8 cellular contexts compared by ENCODE assay signal in the genomic region with DNA sequence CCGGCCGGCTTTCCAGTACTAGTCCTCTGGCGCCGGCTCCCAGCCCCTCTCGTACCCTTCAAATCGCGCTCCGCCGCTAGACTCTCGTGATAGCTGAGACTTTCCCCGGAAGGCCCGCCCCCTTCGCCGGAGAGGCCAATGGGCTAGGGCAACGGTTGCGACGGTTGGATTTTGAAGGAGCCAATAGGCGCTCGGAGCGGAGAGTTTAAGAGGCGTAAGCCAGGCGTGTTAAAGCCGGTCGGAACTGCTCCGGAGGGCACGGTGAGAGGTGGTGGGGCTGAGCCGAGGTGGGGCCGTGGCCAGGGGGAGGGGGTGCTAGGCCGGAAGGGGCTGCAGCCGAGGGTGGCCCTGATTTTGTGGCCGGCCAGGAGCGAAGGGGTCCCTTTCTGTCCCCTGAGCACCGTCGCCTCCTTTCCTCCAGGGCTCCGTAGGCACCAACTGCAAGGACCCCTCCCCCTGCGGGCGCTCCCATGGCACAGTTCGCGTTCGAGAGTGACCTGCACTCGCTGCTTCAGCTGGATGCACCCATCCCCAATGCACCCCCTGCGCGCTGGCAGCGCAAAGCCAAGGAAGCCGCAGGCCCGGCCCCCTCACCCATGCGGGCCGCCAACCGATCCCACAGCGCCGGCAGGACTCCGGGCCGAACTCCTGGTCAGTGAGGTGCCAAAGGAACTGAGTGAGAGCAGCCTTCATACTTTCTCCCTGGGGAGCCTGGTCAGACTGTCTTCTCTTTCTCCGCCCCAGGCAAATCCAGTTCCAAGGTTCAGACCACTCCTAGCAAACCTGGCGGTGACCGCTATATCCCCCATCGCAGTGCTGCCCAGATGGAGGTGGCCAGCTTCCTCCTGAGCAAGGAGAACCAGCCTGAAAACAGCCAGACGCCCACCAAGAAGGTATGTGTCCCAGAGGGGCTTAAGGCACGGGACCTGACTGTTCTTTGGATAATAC. TPM values are rescaled to one million over a fixed set of nuclear protein-coding genes. Genes with fewer than 3 reads are reported as not detected.
DNase-seq lines count a peak whose midpoint lies in the region; ATAC-seq and TF ChIP-seq lines count a peak whose summit lies in the region.

A gene (plus strand): TSS at position 236 of the 948 bp plus-strand sequence. CDS start 235 bp downstream, at position 471.

- TF ChIP-seq CTCF in RWPE2 (IDR thresholded peaks at IDR 0.05; ENCODE audit: poor library complexity, severe bottlenecking) (no peak), fibroblast of mammary gland (conservative IDR thresholded peaks at IDR 0.05; ENCODE audit: control insufficient read depth, insufficient read depth, low read depth, low read length) (no peak), natural killer cell (IDR thresholded peaks at IDR 0.05) (no peak)

- peak within 1 kb of the TSS; percentile 93 for H3K4me3 Mint-ChIP-seq in activated T-helper 2 cell treated with anti-CD3 and anti-CD28 coated beads, Interferon-gamma antibody, Interleukin-2, Interleukin-4, amounts not matched to agents 10 μg/mL and 5 μg/mL and 100 μg/mL, durations not matched to agents 14 hours and 24 hours and 36 hours (ENCODE audit: low read depth)
- peak within 1 kb of the TSS; percentile 92 for H3K4me3 Mint-ChIP-seq in natural killer cell

- no peaks in the 10 kb centered on the region for H3K27me3 Mint-ChIP-seq in activated T-helper 2 cell treated with anti-CD3 and anti-CD28 coated beads, Interferon-gamma antibody, Interleukin-2, Interleukin-4, amounts not matched to agents 10 μg/mL and 5 μg/mL and 100 μg/mL, durations not matched to agents 14 hours and 24 hours and 36 hours (ENCODE audit: low read depth)
- no peaks in the 10 kb centered on the region for H3K27me3 Mint-ChIP-seq in natural killer cell (ENCODE audit: low read depth in 2 of 2)

- no peaks in the 10 kb centered on the region for H3K9me3 Mint-ChIP-seq in activated T-helper 2 cell treated with anti-CD3 and anti-CD28 coated beads, Interferon-gamma antibody, Interleukin-2, Interleukin-4, amounts not matched to agents 10 μg/mL and 5 μg/mL and 100 μg/mL, durations not matched to agents 14 hours and 24 hours and 36 hours
- H3K9me3 Mint-ChIP-seq in natural killer cell, result no peaks in the 10 kb centered on the region

- intact Hi-C loops in activated T-helper 2 cell treated with anti-CD3 and anti-CD28 coated beads, Interferon-gamma antibody, Interleukin-2, Interleukin-4, amounts not matched to agents 10 μg/mL and 5 μg/mL and 100 μg/mL, durations not matched to agents 14 hours and 24 hours and 36 hours (cut with micrococcal nuclease), result loop anchor here (1.0 kb wide), 3 partner anchors 9 to 132 kb away; a partner anchor contains a TSS
- intact Hi-C loops in natural killer cell (cut with micrococcal nuclease), result loop anchor here (1.0 to 2.0 kb wide), 2 partner anchors 9 to 132 kb away; a partner anchor contains a TSS

- peaks cover 60% of the 10 kb centered on the region for H3K36me3 Mint-ChIP-seq in activated T-helper 2 cell treated with anti-CD3 and anti-CD28 coated beads, Interferon-gamma antibody, Interleukin-2, Interleukin-4, amounts not matched to agents 10 μg/mL and 5 μg/mL and 100 μg/mL, durations not matched to agents 14 hours and 24 hours and 36 hours (ENCODE audit: low read depth)
- no peaks in the 10 kb centered on the region for H3K36me3 Mint-ChIP-seq in natural killer cell

- peaks cover 42% of the 10 kb centered on the region for H3K4me1 Mint-ChIP-seq in activated T-helper 2 cell treated with anti-CD3 and anti-CD28 coated beads, Interferon-gamma antibody, Interleukin-2, Interleukin-4, amounts not matched to agents 10 μg/mL and 5 μg/mL and 100 μg/mL, durations not matched to agents 14 hours and 24 hours and 36 hours (ENCODE audit: low read depth)
- H3K4me1 Mint-ChIP-seq in natural killer cell, result peaks cover 10 to 33% of the 10 kb centered on the region in 2 donors

- peak within 1 kb of the TSS; percentile 78 for H3K27ac ChIP-seq in RWPE2 (ENCODE audit: poor library complexity, severe bottlenecking)

- peak within 1 kb of the TSS; percentile 88 for H3K27ac Mint-ChIP-seq in activated T-helper 2 cell treated with anti-CD3 and anti-CD28 coated beads, Interferon-gamma antibody, Interleukin-2, Interleukin-4, amounts not matched to agents 10 μg/mL and 5 μg/mL and 100 μg/mL, durations not matched to agents 14 hours and 24 hours and 36 hours
- peak within 1 kb of the TSS; percentile 62 to 81 for H3K27ac Mint-ChIP-seq in natural killer cell

- peaks cover 47% of the 10 kb centered on the region for H3K36me3 ChIP-seq in RWPE2 (ENCODE audit: low read depth)

- no peaks in the 10 kb centered on the region for H3K9me3 ChIP-seq in RWPE2 (ENCODE audit: severe bottlenecking)

- DNase-seq in EH (ENCODE audit: low read depth), result peak; percentile 97
- DNase-seq in H4 (ENCODE audit: low spot score), result peak; percentile 98
- DNase-seq in LoVo (ENCODE audit: low spot score), result peak; percentile 99
- peak; percentile 99 for DNase-seq in RWPE2 (ENCODE audit: low spot score)
- DNase-seq in activated T-helper 2 cell treated with anti-CD3 and anti-CD28 coated beads, Interferon-gamma antibody, Interleukin-2, Interleukin-4, amounts not matched to agents 10 μg/mL and 5 μg/mL and 100 μg/mL, durations not matched to agents 14 hours and 24 hours and 36 hours (ENCODE audit: low spot score), result peak; percentile 99
- peak; percentile 95 for DNase-seq in fibroblast of mammary gland (ENCODE audit: low read depth)
- peak; percentile 95 for DNase-seq in natural killer cell
- DNase-seq in stimulated activated naive CD4-positive, alpha-beta T cell treated with Interleukin-2 at 50 U/mL for 16 hours (lab: John Stamatoyannopoulos, UW), result peak; percentile 98

- peaks cover 19% of the 10 kb centered on the region for H3K4me1 ChIP-seq in RWPE2 (ENCODE audit: insufficient read depth, poor library complexity, severe bottlenecking)

- H3K27me3 ChIP-seq in RWPE2 (ENCODE audit: insufficient read depth, poor library complexity, severe bottlenecking), result no peaks in the 10 kb centered on the region

- ATAC-seq in RWPE2 (ENCODE audit: low read depth), result peak; percentile 94
- peak; percentile 98 to 99 (median 98) for ATAC-seq in natural killer cell

- H3K4me3 ChIP-seq in RWPE2 (ENCODE audit: severe bottlenecking), result peak within 1 kb of the TSS; percentile 70
- H3K4me3 ChIP-seq in fibroblast of mammary gland (ENCODE audit: control insufficient read depth, low read depth, low read length), result peak within 1 kb of the TSS; percentile 82

RNA-seq across cellular contexts. Expression of the gene that starts here (rescaled TPM):
- 313 and 327 TPM in 2 replicates for total RNA-seq in H4 (2014; rRNA removed; shearing (Covaris generic))
- 125 and 128 TPM in 2 replicates for total RNA-seq in activated T-helper 2 cell treated with anti-CD3 and anti-CD28 coated beads, Interferon-gamma antibody, Interleukin-2, Interleukin-4, amounts not matched to agents 10 μg/mL and 5 μg/mL and 100 μg/mL, durations not matched to agents 14 hours and 24 hours and 36 hours
- total RNA-seq in natural killer cell, result 1 to 10 TPM in 1 of 3 donors, under 1 TPM in 2; 0.50 to 2.4 (median 0.96) TPM

Comparison
In these comparisons a context has a peak if more than half of its experiments do, and no peak if none do; other contexts are left out.
1. Peak in every context shown above with its lines: DNase-seq, ATAC-seq, H3K4me3 ChIP-seq and H3K27ac ChIP-seq.
2. RNA of the gene that starts here (total RNA-seq): 313 to 327 TPM in H4 and 125 to 128 TPM in activated T-helper 2 cell treated with anti-CD3 and anti-CD28 coated beads, Interferon-gamma antibody, Interleukin-2, Interleukin-4, amounts not matched to agents 10 μg/mL and 5 μg/mL and 100 μg/mL, durations not matched to agents 14 hours and 24 hours and 36 hours; 0.50 to 2.4 TPM in natural killer cell; every median in the first group is over 10 times any median in the second.